27 cellular contexts compared by ENCODE assay signal in genomic region chr9:105633373-105633772, GRCh38. TPM values are rescaled to one million over a fixed set of nuclear protein-coding genes. Genes with fewer than 3 reads are reported as not detected.
"Had no signal": no experiment of that assay in that cellular context is flagged by ENCODE, and none has a peak within 500 bp of the region (broad histone marks: within the 10 kb centered on the region; RNA-seq: fewer than 3 reads in every experiment).

No MANE protein-coding gene starts in this region.

- H3K4me1 ChIP-seq: breast epithelium, foreskin keratinocyte, prostate gland, right atrium auricular region, tibial artery had no signal

- H3K4me3 ChIP-seq: breast epithelium, lung, prostate gland, right atrium auricular region, tibial artery had no signal

- H3K4me3 Mint-ChIP-seq: activated B cell treated with CpG ODN at 0.5 μM for 24 hours; activated CD4-positive, alpha-beta T cell treated with anti-CD3 and anti-CD28 coated beads for 36 hours; activated T-cell treated with anti-CD3 and anti-CD28 coated beads, Interleukin-2, amount 50 U/mL, for 24 hours; activated T-helper 17 cell treated with anti-CD3 and anti-CD28 coated beads, Interleukin-2, amount 50 U/mL, for 72 hours; central memory CD8-positive, alpha-beta T cell; natural killer cell; stimulated activated effector memory CD8-positive, alpha-beta T cell treated with anti-CD3 and anti-CD28 coated beads, Interleukin-12 subunit alpha, Interleukin-12 subunit beta, amount 100 ng/mL, for 72 hours; stimulated activated naive CD8-positive, alpha-beta T cell treated with anti-CD3 and anti-CD28 coated beads, Interleukin-15, amount 100 ng/mL, for 72 hours had no signal

- H3K4me1 Mint-ChIP-seq: activated B cell treated with CpG ODN at 0.5 μM for 24 hours; activated CD4-positive, alpha-beta T cell treated with anti-CD3 and anti-CD28 coated beads for 36 hours; activated T-helper 17 cell treated with anti-CD3 and anti-CD28 coated beads, Interleukin-2, amount 50 U/mL, for 72 hours; central memory CD8-positive, alpha-beta T cell; natural killer cell; stimulated activated effector memory CD8-positive, alpha-beta T cell treated with anti-CD3 and anti-CD28 coated beads, Interleukin-12 subunit alpha, Interleukin-12 subunit beta, amount 100 ng/mL, for 72 hours; stimulated activated naive CD8-positive, alpha-beta T cell treated with anti-CD3 and anti-CD28 coated beads, Interleukin-15, amount 100 ng/mL, for 72 hours had no signal

- ATAC-seq: activated CD4-positive, alpha-beta T cell treated with anti-CD3 and anti-CD28 coated beads for 36 hours; activated naive CD4-positive, alpha-beta T cell treated with anti-CD3 and anti-CD28 coated beads, Interleukin-2, amount 50 U/mL, for 72 hours; activated T-helper 17 cell treated with anti-CD3 and anti-CD28 coated beads, Interleukin-2, amount 50 U/mL, for 72 hours; foreskin keratinocyte; left lobe of liver; natural killer cell; stimulated activated effector memory CD8-positive, alpha-beta T cell treated with anti-CD3 and anti-CD28 coated beads, Interleukin-12 subunit alpha, Interleukin-12 subunit beta, amount 100 ng/mL, for 72 hours; stimulated activated naive CD8-positive, alpha-beta T cell treated with anti-CD3 and anti-CD28 coated beads, Interleukin-15, amount 100 ng/mL, for 72 hours had no signal

- H3K27ac Mint-ChIP-seq: activated B cell treated with CpG ODN at 0.5 μM for 24 hours; activated CD4-positive, alpha-beta T cell treated with anti-CD3 and anti-CD28 coated beads for 36 hours; activated naive CD4-positive, alpha-beta T cell treated with anti-CD3 and anti-CD28 coated beads, Interleukin-2, amount 50 U/mL, for 72 hours; activated T-cell treated with anti-CD3 and anti-CD28 coated beads, Interleukin-2, amount 50 U/mL, for 24 hours; activated T-helper 17 cell treated with anti-CD3 and anti-CD28 coated beads, Interleukin-2, amount 50 U/mL, for 72 hours; natural killer cell; stimulated activated effector memory CD8-positive, alpha-beta T cell treated with anti-CD3 and anti-CD28 coated beads, Interleukin-12 subunit alpha, Interleukin-12 subunit beta, amount 100 ng/mL, for 72 hours had no signal

- H3K36me3 ChIP-seq: breast epithelium, prostate gland had no signal

- DNase-seq: activated B cell treated with CpG ODN at 0.5 μM for 24 hours; activated CD4-positive, alpha-beta T cell treated with anti-CD3 and anti-CD28 coated beads for 36 hours; activated CD4-positive, alpha-beta T cell treated with anti-CD3 and anti-CD28 coated beads, Interleukin-2, amount 50 U/mL, for 4 hours; activated CD8-positive, alpha-beta memory T cell treated with anti-CD3 and anti-CD28 coated beads for 24 hours; activated CD8-positive, alpha-beta memory T cell treated with anti-CD3 and anti-CD28 coated beads, Interleukin-2, amount 50 U/mL, for 4 hours; activated T-cell treated with anti-CD3 and anti-CD28 coated beads, Interleukin-2, amount 50 U/mL, for 24 hours; effector memory CD4-positive, alpha-beta T cell; foreskin keratinocyte; kidney; natural killer cell; small intestine; stimulated activated CD4-positive, alpha-beta T cell treated with anti-CD3 and anti-CD28 coated beads, Interleukin-2, amount 100 ng/mL, for 24 hours; stimulated activated naive CD8-positive, alpha-beta T cell treated with anti-CD3 and anti-CD28 coated beads, Interleukin-15, amount 100 ng/mL, for 72 hours; T-helper 9 cell; tibial artery had no signal

- H3K9me3 ChIP-seq: breast epithelium, prostate gland, right atrium auricular region, tibial artery had no signal

- H3K27ac ChIP-seq: breast epithelium, foreskin keratinocyte, prostate gland, right atrium auricular region, tibial artery had no signal

- H3K9me3 Mint-ChIP-seq: activated naive CD4-positive, alpha-beta T cell treated with anti-CD3 and anti-CD28 coated beads, Interleukin-2, amount 50 U/mL, for 72 hours; activated T-helper 17 cell treated with anti-CD3 and anti-CD28 coated beads, Interleukin-2, amount 50 U/mL, for 72 hours; central memory CD8-positive, alpha-beta T cell; natural killer cell; stimulated activated effector memory CD8-positive, alpha-beta T cell treated with anti-CD3 and anti-CD28 coated beads, Interleukin-12 subunit alpha, Interleukin-12 subunit beta, amount 100 ng/mL, for 72 hours; stimulated activated naive CD8-positive, alpha-beta T cell treated with anti-CD3 and anti-CD28 coated beads, Interleukin-15, amount 100 ng/mL, for 72 hours had no signal

- H3K27me3 Mint-ChIP-seq: activated B cell treated with CpG ODN at 0.5 μM for 24 hours; activated CD4-positive, alpha-beta T cell treated with anti-CD3 and anti-CD28 coated beads for 36 hours; activated T-cell treated with anti-CD3 and anti-CD28 coated beads, Interleukin-2, amount 50 U/mL, for 24 hours; activated T-helper 17 cell treated with anti-CD3 and anti-CD28 coated beads, Interleukin-2, amount 50 U/mL, for 72 hours; central memory CD8-positive, alpha-beta T cell; stimulated activated naive CD8-positive, alpha-beta T cell treated with anti-CD3 and anti-CD28 coated beads, Interleukin-15, amount 100 ng/mL, for 72 hours had no signal

- H3K36me3 Mint-ChIP-seq: natural killer cell had no signal

- H3K27me3 ChIP-seq: breast epithelium, foreskin keratinocyte, right atrium auricular region, tibial artery had no signal

RNA-seq across cellular contexts. Expression of gene TAL2, which starts 28.9 kb away (rescaled TPM):
- total RNA-seq: activated CD4-positive, alpha-beta T cell treated with anti-CD3 and anti-CD28 coated beads for 36 hours; activated T-helper 17 cell treated with anti-CD3 and anti-CD28 coated beads, Interleukin-2, amount 50 U/mL, for 72 hours; astrocyte; breast epithelium; foreskin keratinocyte; left lobe of liver; lung; natural killer cell; osteocyte; prostate gland; right atrium auricular region had no signal
- polyA plus RNA-seq: foreskin keratinocyte, urinary bladder had no signal
